ENCODE assay signal across 10 cellular contexts in genomic region chr10:92822060-92822634, GRCh38. TPM values are rescaled to one million over a fixed set of nuclear protein-coding genes. Genes with fewer than 3 reads are reported as not detected.
DNase-seq lines count a peak whose midpoint lies in the region; TF ChIP-seq lines count a peak whose summit lies in the region.
"Had no signal": no experiment of that assay in that cellular context is flagged by ENCODE, and none has a peak within 500 bp of the region (broad histone marks: within the 10 kb centered on the region; RNA-seq: fewer than 3 reads in every experiment).

No MANE protein-coding gene starts in this region.

- H3K27ac Mint-ChIP-seq in HFFc6 = peak overlapping the region; percentile 94
- H3K27ac Mint-ChIP-seq: activated naive CD8-positive, alpha-beta T cell had no signal

- no TSS peak for BruUV-seq in A673 (replicated peaks; lab: Mats Ljungman, UMichigan)

- TF ChIP-seq POLR2A in adrenal gland (IDR thresholded peaks at IDR 0.05) (no peak), tibial nerve (IDR thresholded peaks at IDR 0.05) (no peak)

- peak overlapping the region; percentile 75 for H3K4me3 Mint-ChIP-seq in HFFc6
- H3K4me3 Mint-ChIP-seq: activated naive CD8-positive, alpha-beta T cell had no signal

- DNase-seq in A673 (ENCODE audit: low spot score) (peak; percentile 85), HFFc6 (peak; percentile 85), adrenal gland (peak in 2 of 7 donors; percentile 32 to 39), left kidney (ENCODE audit: low read depth, low spot score) (peak; percentile 21), nucleus accumbens (lab: John Stamatoyannopoulos, UW) (no peak), NCI-H82 (lab: John Stamatoyannopoulos, UW) (no peak), iPS-NIHi7 (ENCODE audit: extremely low spot score) (no peak), tibial nerve (ENCODE audit: low spot score in 2 of 2) (no peak)

- peaks cover 4% of the 10 kb centered on the region; the same call in 1 of the 2 replicates for H3K27me3 Mint-ChIP-seq in HFFc6 (ENCODE audit: insufficient read depth)

- CTCF ChIA-PET in A673 (lab: Charles Lee) = interaction anchor here (0.7 kb wide), 1 partner anchor 12 kb away, joined by 5 read pairs; no protein-coding TSS in a partner anchor

- H3K27me3 ChIP-seq in A673 (replicated peaks; ENCODE audit: insufficient read depth, low read depth, low read length, poor library complexity) (no peaks in the 10 kb centered on the region), adrenal gland (no peaks in the 10 kb centered on the region), tibial nerve (no peaks in the 10 kb centered on the region)

- no peaks in the 10 kb centered on the region for H3K9me3 Mint-ChIP-seq in HFFc6

- no peaks in the 10 kb centered on the region for H3K36me3 Mint-ChIP-seq in HFFc6 (ENCODE audit: low read depth)

- H3K36me3 ChIP-seq in A673 (ENCODE audit: insufficient read depth, low read length, poor library complexity, severe bottlenecking) (no peaks in the 10 kb centered on the region), adrenal gland (replicated peaks in 1 of 2) (no peaks in the 10 kb centered on the region), tibial nerve (no peaks in the 10 kb centered on the region)

- no peaks in the 10 kb centered on the region for H3K9me3 ChIP-seq in A673 (ENCODE audit: low read depth, low read length, poor library complexity, severe bottlenecking)
- H3K9me3 ChIP-seq in adrenal gland (replicated peaks in 1 of 3) = no peaks in the 10 kb centered on the region
- H3K9me3 ChIP-seq in tibial nerve = no peaks in the 10 kb centered on the region

- peaks cover 56% of the 10 kb centered on the region for H3K4me1 Mint-ChIP-seq in HFFc6 (ENCODE audit: low read depth)

- H3K27ac ChIP-seq in A673 (ENCODE audit: low read depth, low read length, poor library complexity, severe bottlenecking) = peak overlapping the region; percentile 83
- peak overlapping the region; percentile 11 to 81 (median 77) for H3K27ac ChIP-seq in adrenal gland
- peak overlapping the region in 2 of 4 donors; percentile 52 to 67 for H3K27ac ChIP-seq in tibial nerve
- H3K27ac ChIP-seq: KMS-11 had no signal

- 9 to 19% (median 13%) methylated on average over 6 of the region's 6 CpGs for WGBS in adrenal gland, 4 donors
- 13 to 15% methylated on average over 6 of the region's 6 CpGs for WGBS in tibial nerve, 2 donors

- intact Hi-C loops in A673 (cut with micrococcal nuclease; ENCODE audit: unreplicated experiment) = loop anchor here (2.0 to 5.0 kb wide), 2 partner anchors 59 to 125 kb away; no protein-coding TSS in a partner anchor
- intact Hi-C loops in adrenal gland (cut with DNase I) = no loop called here

- H3K4me1 ChIP-seq in A673 (ENCODE audit: insufficient read depth, low read length, poor library complexity, severe bottlenecking) (peaks cover 17% of the 10 kb centered on the region), adrenal gland (replicated peaks in 1 of 2) (peaks cover 12 to 14% of the 10 kb centered on the region in 2 donors), tibial nerve (peaks cover 0 to 15% (median 0%) of the 10 kb centered on the region in 4 donors)

- POLR2A ChIA-PET in A673 (lab: Charles Lee; ENCODE audit: low non-redundant PET) = no interaction called here

- H3K4me3 ChIP-seq in A673 (ENCODE audit: low read depth, low read length, poor library complexity, severe bottlenecking) (no peak overlapping the region), adrenal gland (no peak overlapping the region), tibial nerve (no peak overlapping the region)

- TF ChIP-seq CTCF in A673 (conservative IDR thresholded peaks at IDR 0.05; ENCODE audit: low read depth, low read length) = no peak
- TF ChIP-seq CTCF in HFFc6 (IDR thresholded peaks at IDR 0.05) = no peak
- no peak for TF ChIP-seq CTCF in adrenal gland (IDR thresholded peaks at IDR 0.05)
- no peak for TF ChIP-seq CTCF in tibial nerve (IDR thresholded peaks at IDR 0.05)

- TF ChIP-seq EP300 in tibial nerve (IDR thresholded peaks at IDR 0.05) = no peak

RNA-seq across cellular contexts. Expression of gene EXOC6, which starts 26.2 kb away (rescaled TPM):
- total RNA-seq in A673 (2021) (32.6 and 35.0 TPM in 2 replicates), adrenal gland (10 to 100 TPM; 14.2 to 41.6 (median 27.0) TPM), tibial nerve (10 to 100 TPM in 3 of 4 donors, 1 to 10 TPM in 1; 5.9 to 16.6 (median 11.2) TPM)
- total RNA-seq in HFFc6 (2021; fragmentation: NEBNext Ultra II Directional; extraction: Animal tissue kit (Norgen Biotek cat#: 25700)) = 1 to 10 TPM; 5.7 to 8.6 (median 6.3) TPM
- polyA plus RNA-seq in adrenal gland = 10 to 100 TPM in 1 of 3 donors, 1 to 10 TPM in 2; 7.1 to 25.6 (median 9.0) TPM

Comparison
In these comparisons a context has a peak if more than half of its experiments do, and no peak if none do; other contexts are left out.
1. DNase-seq: peak in A673 (single experiment), HFFc6 (single experiment) and left kidney (single experiment); none in nucleus accumbens (0 of 56), NCI-H82 (single experiment), iPS-NIHi7 (single experiment) and tibial nerve (0 of 2).